ENCODE assay signal across 22 cellular contexts in genomic region chr12:120855823-120856589, GRCh38. TPM values are rescaled to one million over a fixed set of nuclear protein-coding genes. Genes with fewer than 3 reads are reported as not detected.
DNase-seq lines count a peak whose midpoint lies in the region; ATAC-seq, FAIRE-seq and TF ChIP-seq lines count a peak whose summit lies in the region.
"Had no signal": no experiment of that assay in that cellular context is flagged by ENCODE, and none has a peak within 500 bp of the region (broad histone marks: within the 10 kb centered on the region; RNA-seq: fewer than 3 reads in every experiment).

No MANE protein-coding gene starts in this region.

- H2AFZ ChIP-seq in K562 (ENCODE audit: low read depth, low read length): no peak overlapping the region

- peaks cover 4 to 11% of the 10 kb centered on the region in 2 experiments; a peak in 2 of 5 replicates for H3K4me1 ChIP-seq in K562 (replicated peaks in 1 of 2; ENCODE audit: control insufficient read depth in 2 of 2, insufficient read depth in 2 of 2, low read length in 2 of 2)

- TF ChIP-seq RAD21 in K562 (CRISPR knock-in tag; conservative IDR thresholded peaks at IDR 0.05 in 1 of 2, IDR thresholded peaks at IDR 0.05 in 1 of 2): no peak

- H3K27me3 ChIP-seq in K562 (ENCODE audit: control insufficient read depth in 2 of 2, insufficient read depth in 2 of 2, low read length in 2 of 2): no peaks in the 10 kb centered on the region
- H3K27me3 ChIP-seq: heart left ventricle, sigmoid colon, vagina had no signal

- peaks cover 32% of the 10 kb centered on the region for H3K4me1 Mint-ChIP-seq in activated naive CD8-positive, alpha-beta T cell treated with anti-CD3 and anti-CD28 coated beads, Interleukin-2, amount 10 ng/mL, durations not matched to agents 7 days and 5 days
- peaks cover 48% of the 10 kb centered on the region for H3K4me1 Mint-ChIP-seq in activated naive CD8-positive, alpha-beta T cell treated with anti-CD3 and anti-CD28 coated beads for 36 hours
- peaks cover 37% of the 10 kb centered on the region for H3K4me1 Mint-ChIP-seq in activated CD4-positive, alpha-beta memory T cell treated with anti-CD3 and anti-CD28 coated beads, Interleukin-2, amount 10 ng/mL, durations not matched to agents 7 days and 5 days

- H3K27ac ChIP-seq in KOPT-K1 (ENCODE audit: low read depth, low read length, poor library complexity, severe bottlenecking) (peak overlapping the region; percentile 48), K562 (ENCODE audit: extremely low read depth, low read depth, low read length) (no peak overlapping the region)
- H3K27ac ChIP-seq: sigmoid colon, vagina had no signal

- no peak for TF ChIP-seq POLR2A in K562 (conservative IDR thresholded peaks at IDR 0.05)

- ATAC-seq in activated naive CD8-positive, alpha-beta T cell treated with anti-CD3 and anti-CD28 coated beads, Interleukin-2, amount 10 ng/mL, durations not matched to agents 7 days and 5 days (ENCODE audit: low read depth): peak; percentile 59
- ATAC-seq in K562 (peak; percentile 51), GM21515 (IDR thresholded peaks at IDR 0.05; ENCODE audit: unreplicated experiment) (no peak)
- ATAC-seq in stimulated activated naive CD8-positive, alpha-beta T cell treated with anti-CD3 and anti-CD28 coated beads, Interleukin-15, Interleukin-2, amounts not matched to agents 100 U/mL and 50 U/mL, for 24 hours: peak; percentile 41

- H3K4me3 Mint-ChIP-seq in activated naive CD8-positive, alpha-beta T cell treated with anti-CD3 and anti-CD28 coated beads, Interleukin-2, amount 10 ng/mL, durations not matched to agents 7 days and 5 days: peak overlapping the region; percentile 7
- H3K4me3 Mint-ChIP-seq in activated naive CD8-positive, alpha-beta T cell treated with anti-CD3 and anti-CD28 coated beads for 36 hours: no peak overlapping the region
- H3K4me3 Mint-ChIP-seq in activated CD4-positive, alpha-beta memory T cell treated with anti-CD3 and anti-CD28 coated beads, Interleukin-2, amount 10 ng/mL, durations not matched to agents 7 days and 5 days: no peak overlapping the region
- H3K4me3 Mint-ChIP-seq: activated T-cell treated with anti-CD3 and anti-CD28 coated beads, Interleukin-2, amount 50 U/mL, for 4 hours had no signal

- CTCF ChIA-PET in K562 (lab: Yijun Ruan, JAX; ENCODE audit: low intra/inter-chr PET ratio): no interaction called here
- CTCF ChIA-PET in activated CD4-positive, alpha-beta memory T cell treated with anti-CD3 and anti-CD28 coated beads, Interleukin-2, amount 10 ng/mL, durations not matched to agents 7 days and 5 days (lab: Charles Lee): interaction anchor here (0.6 to 1.3 kb wide), 8 partner anchors 29 to 628 kb away, joined by 3 to 12 read pairs (median 4); partner anchors contain the start of gene SPPL3

- no peaks in the 10 kb centered on the region for H3K9me1 ChIP-seq in K562 (ENCODE audit: control insufficient read depth, insufficient read depth, low read length)

- peaks cover 10% of the 10 kb centered on the region for H3K9me3 ChIP-seq in KOPT-K1 (ENCODE audit: insufficient read depth, low read length, poor library complexity, severe bottlenecking)
- H3K9me3 ChIP-seq in K562 (replicated peaks; ENCODE audit: control insufficient read depth, insufficient read depth, low read depth, low read length): no peaks in the 10 kb centered on the region
- H3K9me3 ChIP-seq: sigmoid colon, vagina had no signal

- in situ Hi-C loops in K562 (cut with MboI) (no loop called here), ACHN (cut with HindIII; ENCODE audit: low pct_ligation_motif_present, low pct_unique_long_range_greater_than_20kb, low sequenced_read_pairs) (no loop called here)

- DNase-seq in activated naive CD8-positive, alpha-beta T cell treated with anti-CD3 and anti-CD28 coated beads, Interleukin-2, amount 10 ng/mL, durations not matched to agents 7 days and 5 days: no peak
- DNase-seq in activated naive CD8-positive, alpha-beta T cell treated with anti-CD3 and anti-CD28 coated beads for 36 hours: no peak
- peak in 2 of 4 experiments; percentile 27 to 30 for DNase-seq in K562 (ENCODE audit: extremely low read depth in 1 of 4, low spot score in 3 of 4)
- no peak for DNase-seq in stimulated activated naive CD8-positive, alpha-beta T cell treated with anti-CD3 and anti-CD28 coated beads, Interleukin-15, Interleukin-2, amounts not matched to agents 100 U/mL and 50 U/mL, for 24 hours
- no peak for DNase-seq in activated CD4-positive, alpha-beta memory T cell treated with anti-CD3 and anti-CD28 coated beads, Interleukin-2, amount 10 ng/mL, durations not matched to agents 7 days and 5 days
- no peak for DNase-seq in ACHN
- DNase-seq: activated T-cell treated with anti-CD3 and anti-CD28 coated beads, Interleukin-2, amount 50 U/mL, for 4 hours; central memory CD4-positive, alpha-beta T cell; effector CD4-positive, alpha-beta T cell; heart left ventricle; KG1; NCI-H1105 treated with DMSO at 0.1 percent for 48 hours; NCI-H2107; NCI-H526; sigmoid colon; stimulated activated CD4-positive, alpha-beta T cell treated with anti-CD3 and anti-CD28 coated beads, Interleukin-1b, Interleukin-23, amount 100 ng/mL, for 48 hours had no signal

- no peak overlapping the region for H3K9ac ChIP-seq in K562 (ENCODE audit: insufficient read depth in 1 of 2, low read depth in 2 of 2, low read length in 2 of 2)

- 76% methylated on average over 5 of the region's 6 CpGs for WGBS in K562 (ENCODE audit: insufficient coverage, low coverage, missing lambda C conversion rate)

- no peak for TF ChIP-seq EP300 in K562 (IDR thresholded peaks at IDR 0.05; ENCODE audit: low read length)

- FAIRE-seq in K562 (lab: Jason Lieb, UNC): no peak
- FAIRE-seq: D721Med, G401.6 had no signal

- H4K20me1 ChIP-seq in K562 (replicated peaks; ENCODE audit: control insufficient read depth, insufficient read depth, low read length): peaks cover 8% of the 10 kb centered on the region

- POLR2A ChIA-PET in activated naive CD8-positive, alpha-beta T cell treated with anti-CD3 and anti-CD28 coated beads, Interleukin-2, amount 10 ng/mL, durations not matched to agents 7 days and 5 days (lab: Charles Lee): interaction anchor here (0.8 kb wide), 1 partner anchor 48 kb away, joined by 3 read pairs; the partner anchor contains the start of gene SPPL3
- POLR2A ChIA-PET in K562 (lab: Yijun Ruan, JAX): interaction anchor here (0.5 to 1.5 kb wide), 2 partner anchors 10 to 797 kb away, joined by 3 to 7 read pairs; no protein-coding TSS in a partner anchor
- POLR2A ChIA-PET in activated CD4-positive, alpha-beta memory T cell treated with anti-CD3 and anti-CD28 coated beads, Interleukin-2, amount 10 ng/mL, durations not matched to agents 7 days and 5 days (lab: Charles Lee): no interaction called here

- H3K36me3 ChIP-seq in KOPT-K1 (ENCODE audit: insufficient read depth, low read length) (peaks cover 22% of the 10 kb centered on the region; the same call in 1 of the 2 replicates), K562 (ENCODE audit: control insufficient read depth, insufficient read depth, low read length) (no peaks in the 10 kb centered on the region)
- H3K36me3 ChIP-seq: heart left ventricle, sigmoid colon, vagina had no signal

- no peak for TF ChIP-seq CTCF in K562 (IDR thresholded peaks at IDR 0.05 in 2 of 3, conservative IDR thresholded peaks at IDR 0.05 in 1 of 3; ENCODE audit: insufficient read depth in 2 of 3, low read depth in 1 of 3, low read length in 3 of 3)

- peaks cover 34% of the 10 kb centered on the region for H3K79me2 ChIP-seq in K562 (ENCODE audit: control insufficient read depth, insufficient read depth, low read length)

- no peak overlapping the region for H3K4me2 ChIP-seq in K562 (ENCODE audit: insufficient read depth, low read length)

- intact Hi-C loops in K562 (cut with micrococcal nuclease): loop anchor here (2.0 to 5.0 kb wide), 2 partner anchors 46 to 115 kb away; partner anchors contain the start of gene SPPL3

- peaks cover 6% of the 10 kb centered on the region for H3K36me3 Mint-ChIP-seq in activated naive CD8-positive, alpha-beta T cell treated with anti-CD3 and anti-CD28 coated beads, Interleukin-2, amount 10 ng/mL, durations not matched to agents 7 days and 5 days
- peaks cover 14% of the 10 kb centered on the region for H3K36me3 Mint-ChIP-seq in activated naive CD8-positive, alpha-beta T cell treated with anti-CD3 and anti-CD28 coated beads for 36 hours
- H3K36me3 Mint-ChIP-seq in activated CD4-positive, alpha-beta memory T cell treated with anti-CD3 and anti-CD28 coated beads, Interleukin-2, amount 10 ng/mL, durations not matched to agents 7 days and 5 days (ENCODE audit: low read depth): peaks cover 14% of the 10 kb centered on the region

- H3K4me3 ChIP-seq in K562: no peak overlapping the region
- H3K4me3 ChIP-seq: heart left ventricle, lung, sigmoid colon, vagina had no signal

- no peaks in the 10 kb centered on the region for H3K9me3 Mint-ChIP-seq in activated naive CD8-positive, alpha-beta T cell treated with anti-CD3 and anti-CD28 coated beads, Interleukin-2, amount 10 ng/mL, durations not matched to agents 7 days and 5 days
- peaks cover 4% of the 10 kb centered on the region for H3K9me3 Mint-ChIP-seq in activated naive CD8-positive, alpha-beta T cell treated with anti-CD3 and anti-CD28 coated beads for 36 hours
- peaks cover 5% of the 10 kb centered on the region for H3K9me3 Mint-ChIP-seq in activated CD4-positive, alpha-beta memory T cell treated with anti-CD3 and anti-CD28 coated beads, Interleukin-2, amount 10 ng/mL, durations not matched to agents 7 days and 5 days

- no peaks in the 10 kb centered on the region for H3K27me3 Mint-ChIP-seq in activated naive CD8-positive, alpha-beta T cell treated with anti-CD3 and anti-CD28 coated beads, Interleukin-2, amount 10 ng/mL, durations not matched to agents 7 days and 5 days
- H3K27me3 Mint-ChIP-seq in activated naive CD8-positive, alpha-beta T cell treated with anti-CD3 and anti-CD28 coated beads for 36 hours: no peaks in the 10 kb centered on the region
- no peaks in the 10 kb centered on the region for H3K27me3 Mint-ChIP-seq in activated CD4-positive, alpha-beta memory T cell treated with anti-CD3 and anti-CD28 coated beads, Interleukin-2, amount 10 ng/mL, durations not matched to agents 7 days and 5 days

- no peak overlapping the region for H3K27ac Mint-ChIP-seq in activated naive CD8-positive, alpha-beta T cell treated with anti-CD3 and anti-CD28 coated beads, Interleukin-2, amount 10 ng/mL, durations not matched to agents 7 days and 5 days
- H3K27ac Mint-ChIP-seq in activated naive CD8-positive, alpha-beta T cell treated with anti-CD3 and anti-CD28 coated beads for 36 hours: no peak overlapping the region
- no peak overlapping the region for H3K27ac Mint-ChIP-seq in activated CD4-positive, alpha-beta memory T cell treated with anti-CD3 and anti-CD28 coated beads, Interleukin-2, amount 10 ng/mL, durations not matched to agents 7 days and 5 days

- BruUV-seq in K562 (replicated peaks; lab: Mats Ljungman, UMichigan): no TSS peak

RNA-seq across cellular contexts. Expression of gene SPPL3, which starts 48.2 kb away (rescaled TPM):
- total RNA-seq in activated naive CD8-positive, alpha-beta T cell treated with anti-CD3 and anti-CD28 coated beads, Interleukin-2, amount 10 ng/mL, durations not matched to agents 7 days and 5 days: 10 to 100 TPM; 28.0 to 31.1 TPM
- 10 to 100 TPM; 24.7 to 27.6 TPM for total RNA-seq in activated naive CD8-positive, alpha-beta T cell treated with anti-CD3 and anti-CD28 coated beads for 36 hours
- total RNA-seq in K562 (2011; cell fraction: chromatin; rRNA removed; ENCODE audit: low replicate concordance): 25.1 and 48.4 TPM in 2 replicates
- 15.8 and 16.1 TPM in 2 replicates for total RNA-seq in K562 (2011; cell fraction: nucleolus; rRNA removed)
- 39.8 and 62.4 TPM in 2 replicates for total RNA-seq in K562 (2011; cell fraction: nucleoplasm; rRNA removed)
- total RNA-seq in K562 (2014; rRNA removed): 2.9 and 4.2 TPM in 2 replicates
- total RNA-seq in K562 (2014; rRNA removed; fragmentation: Illumina TruSeq; extraction: Trizol): 7.1 and 8.3 TPM in 2 replicates
- 6.9 and 7.4 TPM in 2 replicates for total RNA-seq in K562 (2015; rRNA removed; fragmentation: Illumina TruSeq; extraction: Trizol)
- 21.6 and 23.8 TPM in 2 replicates for total RNA-seq in K562 (2021)
- 6.4 and 7.4 TPM in 2 replicates for polyA plus RNA-seq in K562 (2011; rRNA removed)
- polyA plus RNA-seq in K562 (2011; cell fraction: cytosol; rRNA removed): 10.3 and 12.7 TPM in 2 replicates
- polyA plus RNA-seq in K562 (2011; cell fraction: nucleus; rRNA removed): 7.9 and 10.3 TPM in 2 replicates
- polyA plus RNA-seq in K562 (2012): 9.3 and 23.9 TPM in 2 replicates
- polyA plus RNA-seq in K562 (2014; fragmentation: Illumina TruSeq; extraction: Trizol): 28.6 and 32.1 TPM in 2 replicates
- polyA plus RNA-seq in K562 (2014; fragmentation: Nextera tagmentation; extraction: Ambion mirVana): 1 to 10 TPM; 3.8 to 5.3 TPM
- 6.2 and 6.6 TPM in 2 replicates for polyA plus RNA-seq in K562 (2014; rRNA removed)
- polyA minus RNA-seq in K562 (2011; rRNA and poly(A)+ RNA removed): 13.7 and 19.4 TPM in 2 replicates
- polyA minus RNA-seq in K562 (2011; cell fraction: cytosol; rRNA and poly(A)+ RNA removed): 14.9 and 19.3 TPM in 2 replicates
- 6.1 and 6.2 TPM in 2 replicates for polyA minus RNA-seq in K562 (2011; cell fraction: nucleus; rRNA and poly(A)+ RNA removed)
- 10 to 100 TPM; 32.0 to 32.1 TPM for total RNA-seq in activated CD4-positive, alpha-beta memory T cell treated with anti-CD3 and anti-CD28 coated beads, Interleukin-2, amount 10 ng/mL, durations not matched to agents 7 days and 5 days
